Comparison of ENCODE assay signal across 18 cellular contexts in genomic region chr5:107964722-107965121, GRCh38.
DNase-seq lines count a peak whose midpoint lies in the region; ATAC-seq and TF ChIP-seq lines count a peak whose summit lies in the region.
"Had no signal": no experiment of that assay in that cellular context is flagged by ENCODE, and none has a peak within 500 bp of the region (broad histone marks: within the 10 kb centered on the region; RNA-seq: fewer than 3 reads in every experiment).

No MANE protein-coding gene starts in this region.

- peaks cover 28% of the 10 kb centered on the region for H3K4me1 Mint-ChIP-seq in nephron progenitor cell

- H3K9me3 Mint-ChIP-seq in nephron progenitor cell: peaks cover 3% of the 10 kb centered on the region
- H3K9me3 Mint-ChIP-seq: CD4-positive, CD25-positive, alpha-beta regulatory T cell; CD8-positive, alpha-beta memory T cell; H9 had no signal

- H3K4me1 ChIP-seq in right cardiac atrium (ENCODE audit: control insufficient read depth, insufficient read depth, low read length) (no peaks in the 10 kb centered on the region), esophagus squamous epithelium (no peaks in the 10 kb centered on the region)
- H3K4me1 ChIP-seq: Caco-2 had no signal

- TF ChIP-seq CTCF in nephron progenitor cell (IDR thresholded peaks at IDR 0.05): no peak
- TF ChIP-seq CTCF in esophagus squamous epithelium (IDR thresholded peaks at IDR 0.05): no peak
- no peak for TF ChIP-seq CTCF in foreskin fibroblast (IDR thresholded peaks at IDR 0.05; ENCODE audit: low read depth, low read length)

- peaks cover 6% of the 10 kb centered on the region for H3K36me3 Mint-ChIP-seq in nephron progenitor cell (ENCODE audit: low read depth)

- H3K9me3 ChIP-seq in right cardiac atrium (ENCODE audit: control insufficient read depth, low read length) (no peaks in the 10 kb centered on the region), esophagus squamous epithelium (no peaks in the 10 kb centered on the region)
- H3K9me3 ChIP-seq: BE2C, Caco-2 had no signal

- peak; percentile 95 for DNase-seq in NCI-H69 (lab: John Stamatoyannopoulos, UW)
- peak; percentile 63 for DNase-seq in NOMO-1 treated with DMSO at 0.1 percent for 48 hours (lab: John Stamatoyannopoulos, UW; ENCODE audit: unreplicated experiment)
- DNase-seq in nephron progenitor cell: no peak
- DNase-seq in right cardiac atrium: no peak
- DNase-seq in esophagus squamous epithelium (lab: John Stamatoyannopoulos, UW): no peak
- DNase-seq in foreskin fibroblast: no peak
- DNase-seq: ACHN; BE2C; C1 segment of cervical spinal cord; Caco-2; CD4-positive, CD25-positive, alpha-beta regulatory T cell; CD8-positive, alpha-beta memory T cell; DMS153; DMS79; GDM1; GOT3; H9; IMR-90 had no signal

- no peak for ATAC-seq in right cardiac atrium

- intact Hi-C loops in right cardiac atrium (cut with DNase I) (no loop called here), esophagus squamous epithelium (cut with DNase I) (no loop called here)

- no peaks in the 10 kb centered on the region for H3K27me3 ChIP-seq in right cardiac atrium (ENCODE audit: control insufficient read depth, insufficient read depth)
- H3K27me3 ChIP-seq in esophagus squamous epithelium: no peaks in the 10 kb centered on the region
- H3K27me3 ChIP-seq: BE2C had no signal

- H3K4me3 Mint-ChIP-seq in nephron progenitor cell: no peak overlapping the region
- H3K4me3 Mint-ChIP-seq: CD4-positive, CD25-positive, alpha-beta regulatory T cell; CD8-positive, alpha-beta memory T cell; H9 had no signal

- H3K27ac Mint-ChIP-seq in nephron progenitor cell: peak overlapping the region; percentile 64
- H3K27ac Mint-ChIP-seq: CD4-positive, CD25-positive, alpha-beta regulatory T cell; CD8-positive, alpha-beta memory T cell; H9 had no signal

- 97% methylated on average over 1 of the region's 1 CpG for WGBS in right cardiac atrium
- 86 to 100% methylated on average over 1 of the region's 1 CpG for WGBS in esophagus squamous epithelium, 2 donors

- no peaks in the 10 kb centered on the region for H3K36me3 ChIP-seq in esophagus squamous epithelium
- H3K36me3 ChIP-seq: BE2C had no signal

- H3K27ac ChIP-seq in right cardiac atrium (ENCODE audit: low read length): no peak overlapping the region
- H3K27ac ChIP-seq in esophagus squamous epithelium: no peak overlapping the region

- no peak for TF ChIP-seq POLR2A in esophagus squamous epithelium (IDR thresholded peaks at IDR 0.05)

- H3K27me3 Mint-ChIP-seq in nephron progenitor cell (ENCODE audit: low read depth, poor library complexity): no peaks in the 10 kb centered on the region
- H3K27me3 Mint-ChIP-seq: CD4-positive, CD25-positive, alpha-beta regulatory T cell; CD8-positive, alpha-beta memory T cell had no signal

- H3K4me3 ChIP-seq in right cardiac atrium (ENCODE audit: low read length) (no peak overlapping the region), esophagus squamous epithelium (no peak overlapping the region), foreskin fibroblast (ENCODE audit: low read depth in 1 of 2, low read length in 2 of 2) (no peak overlapping the region)

Comparison
In these comparisons a context has a peak if more than half of its experiments do, and no peak if none do; other contexts are left out.
1. DNase-seq: peak in NCI-H69 (single experiment) and NOMO-1 treated with DMSO at 0.1 percent for 48 hours (single experiment); none in nephron progenitor cell (single experiment), right cardiac atrium (0 of 3), esophagus squamous epithelium (single experiment) and foreskin fibroblast (0 of 2).